In genomic region chr15:68820589-68821189, GRCh38 we compare ENCODE assay signal across 8 cellular contexts. TPM values are rescaled to one million over a fixed set of nuclear protein-coding genes. Genes with fewer than 3 reads are reported as not detected.
DNase-seq lines count a peak whose midpoint lies in the region; ATAC-seq, FAIRE-seq and TF ChIP-seq lines count a peak whose summit lies in the region.

Gene ANP32A, minus strand, starts transcription at chr15:68820895. Its CDS starts 144 bp downstream, at chr15:68820751.

- TF ChIP-seq CTCF in AG04450 (IDR thresholded peaks at IDR 0.05; ENCODE audit: low read depth, low read length): no peak
- no peak for TF ChIP-seq CTCF in kidney (IDR thresholded peaks at IDR 0.05; ENCODE audit: borderline replicate concordance, extremely low read depth, insufficient read depth)

- intact Hi-C loops in kidney (cut with DNase I): no loop called here

- CTCF ChIA-PET in AG04450 (lab: Charles Lee): no interaction called here

- no peaks in the 10 kb centered on the region for H3K27me3 ChIP-seq in AG04450 (ENCODE audit: control insufficient read depth, insufficient read depth, low read length)

- H3K36me3 ChIP-seq in kidney (ENCODE audit: control insufficient read depth in 1 of 2, insufficient read depth in 2 of 2, low read length in 2 of 2): no peaks in the 10 kb centered on the region

- FAIRE-seq in kidney (lab: Jason Lieb, UNC): no peak

- H3K9ac ChIP-seq in kidney (ENCODE audit: low read length in 2 of 2): peak within 1 kb of the TSS; percentile 96 to 99

- POLR2A ChIA-PET in AG04450 (lab: Yijun Ruan, JAX): no interaction called here

- H3K4me1 ChIP-seq in kidney (ENCODE audit: control insufficient read depth in 1 of 2, insufficient read depth in 1 of 2, low read depth in 1 of 2, low read length in 2 of 2): peaks cover 11 to 14% of the 10 kb centered on the region in 2 donors

- H3K9me3 ChIP-seq in AG04450 (ENCODE audit: control insufficient read depth, insufficient read depth, low read length) (peaks cover 8% of the 10 kb centered on the region; the same call in 1 of the 2 replicates), kidney (ENCODE audit: control insufficient read depth in 1 of 2, low read length in 2 of 2) (no peaks in the 10 kb centered on the region)

- DNase-seq in AG04450 (ENCODE audit: low read depth, low spot score) (peak; percentile 86), NCI-H460 (ENCODE audit: extremely low read depth, low read depth) (peak; percentile 90), cerebellar cortex (ENCODE audit: low spot score) (peak; percentile 94), kidney (peak; percentile 99)
- peak; percentile 98 for DNase-seq in activated CD4-positive, CD25-positive, alpha-beta regulatory T cell treated with anti-CD3 and anti-CD28 coated beads, Interleukin-2, amount 50 U/mL, for 72 hours
- peak; percentile 97 for DNase-seq in stimulated activated CD4-positive, alpha-beta T cell treated with anti-CD3 and anti-CD28 coated beads, Interleukin-15, amount 100 ng/mL, for 24 hours

- peak within 1 kb of the TSS; percentile 88 for H3K27ac ChIP-seq in AG04450 (ENCODE audit: low read depth, low read length)
- H3K27ac ChIP-seq in kidney (ENCODE audit: low read depth in 2 of 2, low read length in 2 of 2): peak within 1 kb of the TSS; percentile 99

- H3K4me3 ChIP-seq in AG04450 (ENCODE audit: low read depth, low read length): peak within 1 kb of the TSS; percentile 94
- H3K4me3 ChIP-seq in kidney (ENCODE audit: low read length in 2 of 2): peak within 1 kb of the TSS; percentile 94 to 98

- ATAC-seq in GM18909 (IDR thresholded peaks at IDR 0.05; ENCODE audit: poor library complexity, unreplicated experiment): peak; percentile 65
- ATAC-seq in HG03196 (IDR thresholded peaks at IDR 0.05; ENCODE audit: unreplicated experiment): peak; percentile 56

RNA-seq across cellular contexts. Expression of gene ANP32A, which starts in this region (rescaled TPM):
- 67.8 and 69.4 TPM in 2 replicates for polyA plus RNA-seq in AG04450 (2011; rRNA removed)
- polyA minus RNA-seq in AG04450 (2011; rRNA and poly(A)+ RNA removed): 25.7 and 33.3 TPM in 2 replicates
- total RNA-seq in NCI-H460 (2014; rRNA removed; shearing (Covaris generic)): 110 and 130 TPM in 2 replicates
- polyA plus RNA-seq in NCI-H460 (2014; cell fraction: nucleus; rRNA removed): 69.8 and 89.1 TPM in 2 replicates
- 113 TPM for total RNA-seq in kidney
- 148 TPM for polyA plus RNA-seq in kidney (ENCODE audit: insufficient read depth, low read depth, low replicate concordance)

Comparison
In these comparisons a context has a peak if more than half of its experiments do, and no peak if none do; other contexts are left out.
1. Peak in every context shown above with its lines: DNase-seq, ATAC-seq, H3K4me3 ChIP-seq and H3K27ac ChIP-seq.